ENCODE assay signal across 2 cellular contexts in genomic region chr11:2888266-2888968, GRCh38.
TF ChIP-seq lines count a peak whose summit lies in the region.

No MANE protein-coding gene starts in this region.

TF ChIP-seq in A549, 52 proteins besides CTCF, POLR2A, EP300 and RAD21 (continued from another document):
- peak; percentile 97 for TF ChIP-seq SMC3 (IDR thresholded peaks at IDR 0.05)

TF ChIP-seq in GM12878, 131 proteins besides CTCF, POLR2A, EP300 and RAD21:
- no peak for TF ChIP-seq CBX3 (IDR thresholded peaks at IDR 0.05; ENCODE audit: borderline replicate concordance, low read depth)
- TF ChIP-seq YY1 (IDR thresholded peaks at IDR 0.05; ENCODE audit: low read depth, low read length), result peak; percentile 76
- TF ChIP-seq ZNF207 (IDR thresholded peaks at IDR 0.05; ENCODE audit: borderline replicate concordance), result 0 out of 2 replicates have a peak, but pooled peaks have one; percentile 27
- TF ChIP-seq IKZF1 (conservative IDR thresholded peaks at IDR 0.05), result 0 out of 2 replicates have a peak, but pooled peaks have one; percentile 23
- peak; percentile 10 for TF ChIP-seq SP1 (IDR thresholded peaks at IDR 0.05; ENCODE audit: low read depth, low read length)
- TF ChIP-seq CHD2 (IDR thresholded peaks at IDR 0.05; ENCODE audit: borderline replicate concordance, low read depth, low read length), result 0 out of 2 replicates have a peak, but pooled peaks have one; percentile 37
- TF ChIP-seq RUNX3 (IDR thresholded peaks at IDR 0.05; ENCODE audit: low read length), result peak; percentile 37; the same call in 1 of the 2 replicates
- peak; percentile 97 for TF ChIP-seq SMC3 (IDR thresholded peaks at IDR 0.05; ENCODE audit: borderline replicate concordance, low read length)
- TF ChIP-seq EZH2 (IDR thresholded peaks at IDR 0.05; ENCODE audit: borderline replicate concordance, control insufficient read depth, low read depth, low read length), result no peak
- TF ChIP-seq RELA (IDR thresholded peaks at IDR 0.05; ENCODE audit: borderline replicate concordance, partially characterized antibody), result peak; percentile 39
- TF ChIP-seq FOXM1 (IDR thresholded peaks at IDR 0.05; ENCODE audit: low read depth, low read length), result no peak
- 0 out of 2 replicates have a peak, but pooled peaks have one; percentile 26 for TF ChIP-seq RFX5 (IDR thresholded peaks at IDR 0.05; ENCODE audit: low read depth, low read length)
